Comparison of ENCODE assay signal across 11 cellular contexts in genomic region chr9:91837982-91838731, GRCh38.
DNase-seq lines count a peak whose midpoint lies in the region; ATAC-seq, FAIRE-seq and TF ChIP-seq lines count a peak whose summit lies in the region.
"Had no signal": no experiment of that assay in that cellular context is flagged by ENCODE, and none has a peak within 500 bp of the region (broad histone marks: within the 10 kb centered on the region; RNA-seq: fewer than 3 reads in every experiment).

No MANE protein-coding gene starts in this region.

- no peak overlapping the region for H3K4me3 Mint-ChIP-seq in astrocyte (ENCODE audit: unreplicated experiment)
- H3K4me3 Mint-ChIP-seq: CD4-positive, CD25-positive, alpha-beta regulatory T cell had no signal

- H3K9me3 Mint-ChIP-seq in astrocyte (ENCODE audit: unreplicated experiment): no peaks in the 10 kb centered on the region
- H3K9me3 Mint-ChIP-seq: CD4-positive, CD25-positive, alpha-beta regulatory T cell had no signal

- H3K27ac Mint-ChIP-seq in astrocyte (ENCODE audit: unreplicated experiment): no peak overlapping the region
- H3K27ac Mint-ChIP-seq: CD4-positive, CD25-positive, alpha-beta regulatory T cell had no signal

- H3K36me3 ChIP-seq in astrocyte (ENCODE audit: insufficient read depth, low read length): no peaks in the 10 kb centered on the region
- no peaks in the 10 kb centered on the region for H3K36me3 ChIP-seq in left lung

- no peak for FAIRE-seq in astrocyte (lab: Jason Lieb, UNC)
- FAIRE-seq: colon had no signal

- H3K9me3 ChIP-seq in AG04450 (ENCODE audit: control insufficient read depth, insufficient read depth, low read length): no peaks in the 10 kb centered on the region; the same call in 1 of the 2 replicates
- no peaks in the 10 kb centered on the region for H3K9me3 ChIP-seq in astrocyte (ENCODE audit: insufficient read depth, low read depth, low read length)
- no peaks in the 10 kb centered on the region for H3K9me3 ChIP-seq in left lung

- H3K27ac ChIP-seq in AG04450 (ENCODE audit: low read depth, low read length) (peak overlapping the region; percentile 11), astrocyte (ENCODE audit: low read depth, low read length) (no peak overlapping the region), left lung (peak overlapping the region in 1 of 2 donors; percentile 42)

- POLR2A ChIA-PET in AG04450 (lab: Yijun Ruan, JAX): interaction anchor here (0.8 kb wide), 1 partner anchor 11 kb away, joined by 3 read pairs; no protein-coding TSS in a partner anchor

- H3K4me2 ChIP-seq in astrocyte (ENCODE audit: low read length): peak overlapping the region; percentile 51

- peaks cover 18% of the 10 kb centered on the region for H3K4me1 Mint-ChIP-seq in astrocyte (ENCODE audit: low read depth, unreplicated experiment)

- H3K9ac ChIP-seq in astrocyte (ENCODE audit: low read length): no peak overlapping the region

- H3K79me2 ChIP-seq in astrocyte (ENCODE audit: insufficient read depth, low read length): no peaks in the 10 kb centered on the region

- H3K4me1 ChIP-seq in astrocyte (ENCODE audit: insufficient read depth, low read length) (no peaks in the 10 kb centered on the region), left lung (peaks cover 3 to 4% of the 10 kb centered on the region in 2 donors)

- H2AFZ ChIP-seq in astrocyte (ENCODE audit: low read depth, low read length): no peak overlapping the region

- TF ChIP-seq CTCF in AG04450 (IDR thresholded peaks at IDR 0.05; ENCODE audit: low read depth, low read length) (no peak), astrocyte (IDR thresholded peaks at IDR 0.05; ENCODE audit: insufficient read depth, low read depth, low read length) (no peak), left lung (IDR thresholded peaks at IDR 0.05) (no peak), GM20000 (IDR thresholded peaks at IDR 0.05; ENCODE audit: extremely low read depth, missing control alignments) (no peak)

- DNase-seq in AG04450 (ENCODE audit: low read depth, low spot score): no peak
- DNase-seq in NCI-H1092 treated with DMSO at 0.1 percent for 48 hours (lab: John Stamatoyannopoulos, UW): peak; percentile 92
- peak; percentile 16 for DNase-seq in astrocyte (ENCODE audit: low read depth)
- peak; percentile 82 to 86 for DNase-seq in left lung
- DNase-seq in epidermal melanocyte (ENCODE audit: insufficient read length, low spot score): no peak
- no peak for DNase-seq in amniotic stem cell (lab: John Stamatoyannopoulos, UW)
- no peak for DNase-seq in GM20000 (ENCODE audit: low spot score)
- DNase-seq: CD4-positive, CD25-positive, alpha-beta regulatory T cell; HCEC 1CT had no signal

- intact Hi-C loops in left lung (cut with DNase I): no loop called here

- H3K27me3 ChIP-seq in AG04450 (ENCODE audit: control insufficient read depth, insufficient read depth, low read length) (peaks cover 11% of the 10 kb centered on the region), astrocyte (ENCODE audit: insufficient read depth, low read length) (peaks cover 23% of the 10 kb centered on the region), left lung (peaks cover 0 to 8% of the 10 kb centered on the region in 2 donors)

- H3K36me3 Mint-ChIP-seq in astrocyte (ENCODE audit: low read depth, unreplicated experiment): peaks cover 5% of the 10 kb centered on the region
- H3K36me3 Mint-ChIP-seq: CD4-positive, CD25-positive, alpha-beta regulatory T cell had no signal

- CTCF ChIA-PET in AG04450 (lab: Charles Lee): interaction anchor here (1.1 kb wide), 1 partner anchor 80 kb away, joined by 4 read pairs; no protein-coding TSS in a partner anchor

- H3K4me3 ChIP-seq in AG04450 (ENCODE audit: low read depth, low read length): peak overlapping the region; percentile 22
- H3K4me3 ChIP-seq in astrocyte (ENCODE audit: insufficient read depth, low read depth, low read length): no peak overlapping the region
- no peak overlapping the region for H3K4me3 ChIP-seq in left lung

- peaks cover 21% of the 10 kb centered on the region for H3K27me3 Mint-ChIP-seq in astrocyte (ENCODE audit: low read depth, unreplicated experiment)

- peak; percentile 91 for ATAC-seq in left lung
- no peak for ATAC-seq in GM18517 (IDR thresholded peaks at IDR 0.05; ENCODE audit: unreplicated experiment)

- no peaks in the 10 kb centered on the region for H4K20me1 ChIP-seq in astrocyte (ENCODE audit: insufficient read depth, low read length)

Comparison
In these comparisons a context has a peak if more than half of its experiments do, and no peak if none do; other contexts are left out.
1. DNase-seq: peak in NCI-H1092 treated with DMSO at 0.1 percent for 48 hours (single experiment), astrocyte (single experiment) and left lung (2 of 2); none in AG04450 (single experiment), epidermal melanocyte (single experiment), amniotic stem cell (single experiment) and GM20000 (single experiment).